In the genomic region with DNA sequence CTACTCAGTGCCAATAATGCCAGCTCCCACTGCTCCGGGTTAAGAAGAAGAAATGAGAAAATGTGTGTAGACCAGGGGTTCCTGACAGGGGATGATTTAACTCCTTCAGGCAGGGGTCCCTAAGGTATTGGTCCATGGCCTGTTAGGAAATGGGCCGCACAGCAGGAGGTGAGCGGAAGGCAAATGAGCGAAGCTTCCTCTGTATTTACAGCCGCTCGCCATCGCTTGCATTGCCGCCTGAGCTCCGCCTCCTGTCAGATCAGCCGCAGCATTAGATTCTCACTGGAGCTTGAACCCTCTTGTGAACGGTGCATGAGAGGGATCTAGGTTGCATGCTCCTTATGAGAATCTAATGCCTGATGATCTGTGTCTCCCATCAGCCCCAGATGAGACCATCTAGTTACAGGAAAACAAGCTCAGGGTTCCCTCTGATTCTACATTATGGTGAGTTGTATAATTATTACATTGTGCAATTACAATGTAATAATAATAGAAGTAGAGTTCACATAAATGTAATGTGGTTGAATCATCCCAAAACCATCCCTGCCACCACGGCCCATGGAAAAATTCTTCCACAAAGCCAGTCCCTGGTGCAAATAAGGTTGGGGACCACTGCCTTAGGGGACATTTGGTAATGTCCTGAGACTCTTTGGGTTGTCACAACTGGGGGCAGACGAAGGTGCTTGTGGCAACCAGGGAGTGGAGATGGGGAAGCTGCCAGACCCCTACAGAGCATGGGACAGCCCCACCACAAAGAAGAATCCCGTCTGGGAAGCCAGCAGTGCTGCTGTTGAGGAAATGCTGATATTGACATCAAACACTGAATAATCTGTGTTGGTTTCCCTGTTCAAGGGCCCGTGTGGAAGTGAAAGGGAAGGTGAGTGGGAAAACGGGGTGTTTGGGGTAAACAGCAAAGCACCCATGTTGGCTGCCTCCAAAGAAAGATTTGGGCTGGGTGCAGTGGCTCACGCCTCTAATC, we compare ENCODE assay signal across 11 cellular contexts.
A peak's percentile ranks its signal among the peaks of the same experiment; 100 is the strongest.
DNase-seq lines count a peak whose midpoint lies in the region; ATAC-seq and TF ChIP-seq lines count a peak whose summit lies in the region.
"Had no signal": no experiment of that assay in that cellular context is flagged by ENCODE, and none has a peak within 500 bp of the region (broad histone marks: within the 10 kb centered on the region; RNA-seq: fewer than 3 reads in every experiment).

No MANE protein-coding gene starts in this region.

- no peaks in the 10 kb centered on the region for H3K36me3 ChIP-seq in heart right ventricle
- H3K36me3 ChIP-seq in trophoblast cell (ENCODE audit: control insufficient read depth in 1 of 2, insufficient read depth in 2 of 2, low read length in 2 of 2), result no peaks in the 10 kb centered on the region
- no peaks in the 10 kb centered on the region for H3K36me3 ChIP-seq in aorta (ENCODE audit: control insufficient read depth in 1 of 2, insufficient read depth in 2 of 2, low read length in 1 of 2)
- H3K36me3 ChIP-seq in BE2C, result no peaks in the 10 kb centered on the region

- H3K4me3 ChIP-seq in heart right ventricle (no peak overlapping the region), trophoblast cell (ENCODE audit: low read depth, low read length) (no peak overlapping the region), aorta (ENCODE audit: low read length in 2 of 2) (no peak overlapping the region), BE2C (ENCODE audit: low read depth, low read length) (no peak overlapping the region)

- peak overlapping the region; percentile 29 for H4K91ac ChIP-seq in trophoblast cell (ENCODE audit: low read depth, low read length)

- H3K4ac ChIP-seq in trophoblast cell (ENCODE audit: low read depth, low read length), result no peak overlapping the region

- H3K4me2 ChIP-seq in trophoblast cell (ENCODE audit: low read length), result no peak overlapping the region

- H4K12ac ChIP-seq in trophoblast cell (ENCODE audit: low read depth, low read length), result no peak overlapping the region

- no peak overlapping the region for H3K9ac ChIP-seq in trophoblast cell (ENCODE audit: low read length)

- no peak overlapping the region for H3K18ac ChIP-seq in trophoblast cell (ENCODE audit: low read length)

- H3K27me3 ChIP-seq in heart right ventricle, result no peaks in the 10 kb centered on the region
- H3K27me3 ChIP-seq in trophoblast cell (ENCODE audit: insufficient read depth, low read length), result no peaks in the 10 kb centered on the region
- H3K27me3 ChIP-seq in aorta (ENCODE audit: control insufficient read depth in 1 of 2, insufficient read depth in 2 of 2, low read length in 1 of 2), result no peaks in the 10 kb centered on the region
- no peaks in the 10 kb centered on the region for H3K27me3 ChIP-seq in BE2C

- H4K8ac ChIP-seq in trophoblast cell (ENCODE audit: low read depth, low read length), result peak overlapping the region; percentile 24

- no peak overlapping the region for H2AFZ ChIP-seq in trophoblast cell (ENCODE audit: insufficient read depth, low read length, poor library complexity)

- no peak for TF ChIP-seq CTCF in heart right ventricle (IDR thresholded peaks at IDR 0.05)
- no peak for TF ChIP-seq CTCF in BE2C (IDR thresholded peaks at IDR 0.05; ENCODE audit: low read depth, low read length)

- no peak for DNase-seq in heart right ventricle
- DNase-seq in cardiac septum (ENCODE audit: low spot score), result no peak
- DNase-seq in fibroblast of peridontal ligament (ENCODE audit: extremely low read depth), result peak; percentile 38
- DNase-seq in trophoblast cell, result no peak
- DNase-seq in aorta, result peak in 1 of 2 donors; percentile 68
- DNase-seq in NCI-H526 (lab: John Stamatoyannopoulos, UW), result no peak
- DNase-seq in BE2C, result no peak
- DNase-seq: activated effector memory CD4-positive, alpha-beta T cell treated with Interleukin-2 at 50 U/mL for 16 hours; effector memory CD4-positive, alpha-beta T cell; KG1 had no signal

- H3K79me2 ChIP-seq in trophoblast cell (ENCODE audit: control insufficient read depth, insufficient read depth, low read length, poor library complexity), result no peaks in the 10 kb centered on the region

- intact Hi-C loops in heart right ventricle (cut with DNase I), result loop anchor here in 3 of 10 donors (5.0 kb wide), 1 partner anchor 35 kb away; no protein-coding TSS in a partner anchor
- intact Hi-C loops in cardiac septum (cut with DNase I), result loop anchor here (2.0 kb wide), 1 partner anchor 62 kb away; a partner anchor contains a TSS
- intact Hi-C loops in aorta (cut with DNase I), result loop anchor here (5.0 kb wide), 2 partner anchors 35 to 60 kb away; a partner anchor contains a TSS

- peak overlapping the region; percentile 89 for H2BK120ac ChIP-seq in trophoblast cell (ENCODE audit: insufficient read depth, low read length, poor library complexity)

- H2AK5ac ChIP-seq in trophoblast cell (ENCODE audit: low read length), result peak overlapping the region; percentile 32

- H3K14ac ChIP-seq in trophoblast cell (ENCODE audit: low read length), result peak overlapping the region; percentile 30

- H3K27ac ChIP-seq in heart right ventricle (peak overlapping the region; percentile 35 to 90 (median 66)), trophoblast cell (ENCODE audit: low read depth, low read length) (peak overlapping the region; percentile 72), aorta (ENCODE audit: low read depth in 1 of 2, low read length in 2 of 2) (peak overlapping the region; percentile 36 to 92)

- H3K4me1 ChIP-seq in heart right ventricle, result peaks cover 9 to 50% (median 24%) of the 10 kb centered on the region in 9 donors
- peaks cover 13 to 20% of the 10 kb centered on the region in 2 experiments for H3K4me1 ChIP-seq in trophoblast cell (ENCODE audit: control insufficient read depth in 1 of 2, insufficient read depth in 2 of 2, low read length in 2 of 2)
- H3K4me1 ChIP-seq in aorta (ENCODE audit: control insufficient read depth in 1 of 2, insufficient read depth in 2 of 2, low read length in 2 of 2), result no peaks in the 10 kb centered on the region
- H3K4me1 ChIP-seq in BE2C, result no peaks in the 10 kb centered on the region

- ATAC-seq in heart right ventricle (no peak), aorta (ENCODE audit: low FRiP score) (no peak), HG02981 (IDR thresholded peaks at IDR 0.05; ENCODE audit: unreplicated experiment) (no peak)

- no peak overlapping the region for H3K23ac ChIP-seq in trophoblast cell (ENCODE audit: low read length)

- 85 to 90% methylated on average over 17 of the region's 17 CpGs for WGBS in heart right ventricle, 2 donors
- WGBS in trophoblast cell (ENCODE audit: extremely low coverage, insufficient coverage, insufficient read length), result no CpG with 5 or more reads among the region's 17 CpGs
- WGBS in aorta, 2 donors, result 81 to 84% methylated on average over 17 of the region's 17 CpGs

- H2BK5ac ChIP-seq in trophoblast cell (ENCODE audit: low read depth, low read length, poor library complexity), result peak overlapping the region; percentile 29

- H3K9me3 ChIP-seq in heart right ventricle (peaks cover 0 to 5% (median 0%) of the 10 kb centered on the region in 11 donors), trophoblast cell (ENCODE audit: insufficient read depth, low read depth, low read length) (peaks cover 2% of the 10 kb centered on the region), aorta (ENCODE audit: control insufficient read depth, low read length) (no peaks in the 10 kb centered on the region), BE2C (no peaks in the 10 kb centered on the region)

- H2BK12ac ChIP-seq in trophoblast cell (ENCODE audit: low read length), result peak overlapping the region; percentile 67

- H3K79me1 ChIP-seq in trophoblast cell (ENCODE audit: low read length), result peaks cover 7% of the 10 kb centered on the region
